25 cellular contexts compared by ENCODE assay signal in genomic region chr19:17869114-17869608, GRCh38. TPM values are rescaled to one million over a fixed set of nuclear protein-coding genes. Genes with fewer than 3 reads are reported as not detected.
"Had no signal": no experiment of that assay in that cellular context is flagged by ENCODE, and none has a peak within 500 bp of the region (broad histone marks: within the 10 kb centered on the region; RNA-seq: fewer than 3 reads in every experiment).

No MANE protein-coding gene starts in this region.

- DNase-seq: activated CD4-positive, alpha-beta T cell treated with anti-CD3 and anti-CD28 coated beads, Interleukin-2, amount 50 U/mL, for 1 hour; activated CD4-positive, CD25-positive, alpha-beta regulatory T cell treated with anti-CD3 and anti-CD28 coated beads, Interleukin-2, amount 50 U/mL, for 72 hours; activated CD8-positive, alpha-beta memory T cell treated with anti-CD3 and anti-CD28 coated beads, Interleukin-2, amount 50 U/mL, for 4 hours; activated effector memory CD4-positive, alpha-beta T cell treated with anti-CD3 and anti-CD28 coated beads, Interleukin-2, amount 50 U/mL, for 16 hours; activated T-cell treated with anti-CD3 and anti-CD28 coated beads, Interleukin-2, amount 50 U/mL, for 72 hours; effector CD4-positive, alpha-beta T cell; islet precursor cell; left colon; lower lobe of right lung; nucleus accumbens; posterior cingulate gyrus; spleen; stimulated activated CD4-positive, alpha-beta T cell treated with anti-CD3 and anti-CD28 coated beads, Interleukin-4, amount 100 ng/mL, for 4 hours; T-helper 1 cell; T1000; thyroid gland; uterus had no signal

- H3K27me3 Mint-ChIP-seq: activated naive CD4-positive, alpha-beta T cell treated with anti-CD3 and anti-CD28 coated beads, Interleukin-2, amount 50 U/mL, for 24 hours had no signal

- H3K9me3 Mint-ChIP-seq: activated naive CD4-positive, alpha-beta T cell treated with anti-CD3 and anti-CD28 coated beads, Interleukin-2, amount 50 U/mL, for 24 hours; activated T-cell treated with anti-CD3 and anti-CD28 coated beads, Interleukin-2, amount 50 U/mL, for 72 hours; natural killer cell treated with Interleukin-12 subunit alpha and Interleukin-12 subunit beta and Interleukin-15 and Interleukin-18, amount 100 ng/mL, for 72 hours; stimulated activated memory B cell treated with anti-CD40 and anti-IgM and Interleukin-4, amounts not matched to agents 10 μg/mL and 1 μg/mL and 100 μg/mL, for 72 hours had no signal

- H3K36me3 ChIP-seq: uterus had no signal

- H3K36me3 Mint-ChIP-seq: natural killer cell treated with Interleukin-12 subunit alpha and Interleukin-12 subunit beta and Interleukin-15 and Interleukin-18, amount 100 ng/mL, for 72 hours had no signal

- ATAC-seq: activated T-cell treated with anti-CD3 and anti-CD28 coated beads, Interleukin-2, amount 50 U/mL, for 72 hours; left colon; lower lobe of right lung; natural killer cell treated with Interleukin-12 subunit alpha and Interleukin-12 subunit beta and Interleukin-15 and Interleukin-18, amount 100 ng/mL, for 72 hours; stimulated activated memory B cell treated with anti-CD40 and anti-IgM and Interleukin-4, amounts not matched to agents 10 μg/mL and 1 μg/mL and 100 μg/mL, for 72 hours had no signal

- H3K27ac Mint-ChIP-seq: stimulated activated memory B cell treated with anti-CD40 and anti-IgM and Interleukin-4, amounts not matched to agents 10 μg/mL and 1 μg/mL and 100 μg/mL, for 72 hours had no signal

- H3K4me3 Mint-ChIP-seq: activated T-cell treated with anti-CD3 and anti-CD28 coated beads, Interleukin-2, amount 50 U/mL, for 72 hours; natural killer cell treated with Interleukin-12 subunit alpha and Interleukin-12 subunit beta and Interleukin-15 and Interleukin-18, amount 100 ng/mL, for 72 hours; stimulated activated memory B cell treated with anti-CD40 and anti-IgM and Interleukin-4, amounts not matched to agents 10 μg/mL and 1 μg/mL and 100 μg/mL, for 72 hours had no signal

- H3K4me3 ChIP-seq: esophagus muscularis mucosa, lower lobe of right lung, spleen, thyroid gland, uterus had no signal

RNA-seq across cellular contexts. Expression of gene SLC5A5, which starts 2.6 kb away (rescaled TPM):
- total RNA-seq: left colon, renal cortical epithelial cell, subcutaneous adipose tissue, uterus had no signal

RNA-seq across cellular contexts. Expression of gene INSL3, which starts 47.8 kb away (rescaled TPM):
- total RNA-seq: bronchial epithelial cell, cerebellum, esophagus muscularis mucosa, left colon, lower lobe of right lung, renal cortical epithelial cell, subcutaneous adipose tissue, uterus had no signal
